Comparison of ENCODE assay signal across 1 cellular context in genomic region chr1:1678581-1679380, GRCh38.
A peak's percentile ranks its signal among the peaks of the same experiment; 100 is the strongest.
TF ChIP-seq lines count a peak whose summit lies in the region.

No MANE protein-coding gene starts in this region.

TF ChIP-seq in HepG2, 621 proteins besides CTCF, POLR2A, EP300 and RAD21 (continued from another document and continues in another):
- peak; percentile 36; the same call in 1 of the 2 replicates for TF ChIP-seq HINFP (CRISPR knock-in tag; IDR thresholded peaks at IDR 0.05; ENCODE audit: low read depth)
- TF ChIP-seq ARNTL (CRISPR knock-in tag; IDR thresholded peaks at IDR 0.05): 0 out of 2 replicates have a peak, but pooled peaks have one; percentile 27
- 0 out of 2 replicates have a peak, but pooled peaks have one; percentile 20 for TF ChIP-seq BRF2 (CRISPR knock-in tag; IDR thresholded peaks at IDR 0.05)
- peak; percentile 60; the same call in 1 of the 2 replicates for TF ChIP-seq IRF2 (CRISPR knock-in tag; IDR thresholded peaks at IDR 0.05)
- TF ChIP-seq, protein P1, sequence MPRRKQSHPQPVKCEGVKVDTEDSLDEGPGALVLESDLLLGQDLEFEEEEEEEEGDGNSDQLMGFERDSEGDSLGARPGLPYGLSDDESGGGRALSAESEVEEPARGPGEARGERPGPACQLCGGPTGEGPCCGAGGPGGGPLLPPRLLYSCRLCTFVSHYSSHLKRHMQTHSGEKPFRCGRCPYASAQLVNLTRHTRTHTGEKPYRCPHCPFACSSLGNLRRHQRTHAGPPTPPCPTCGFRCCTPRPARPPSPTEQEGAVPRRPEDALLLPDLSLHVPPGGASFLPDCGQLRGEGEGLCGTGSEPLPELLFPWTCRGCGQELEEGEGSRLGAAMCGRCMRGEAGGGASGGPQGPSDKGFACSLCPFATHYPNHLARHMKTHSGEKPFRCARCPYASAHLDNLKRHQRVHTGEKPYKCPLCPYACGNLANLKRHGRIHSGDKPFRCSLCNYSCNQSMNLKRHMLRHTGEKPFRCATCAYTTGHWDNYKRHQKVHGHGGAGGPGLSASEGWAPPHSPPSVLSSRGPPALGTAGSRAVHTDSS (CRISPR knock-in tag; conservative IDR thresholded peaks at IDR 0.05): no peak
- TF ChIP-seq ZNF839 (CRISPR knock-in tag; IDR thresholded peaks at IDR 0.05; ENCODE audit: borderline replicate concordance): no peak
- TF ChIP-seq RORA (CRISPR knock-in tag; IDR thresholded peaks at IDR 0.05): no peak
- no peak for TF ChIP-seq TCF12 (IDR thresholded peaks at IDR 0.05)
- TF ChIP-seq TCF12 (CRISPR knock-in tag; IDR thresholded peaks at IDR 0.05): peak; percentile 65; the same call in 1 of the 2 replicates
- TF ChIP-seq, protein P2, sequence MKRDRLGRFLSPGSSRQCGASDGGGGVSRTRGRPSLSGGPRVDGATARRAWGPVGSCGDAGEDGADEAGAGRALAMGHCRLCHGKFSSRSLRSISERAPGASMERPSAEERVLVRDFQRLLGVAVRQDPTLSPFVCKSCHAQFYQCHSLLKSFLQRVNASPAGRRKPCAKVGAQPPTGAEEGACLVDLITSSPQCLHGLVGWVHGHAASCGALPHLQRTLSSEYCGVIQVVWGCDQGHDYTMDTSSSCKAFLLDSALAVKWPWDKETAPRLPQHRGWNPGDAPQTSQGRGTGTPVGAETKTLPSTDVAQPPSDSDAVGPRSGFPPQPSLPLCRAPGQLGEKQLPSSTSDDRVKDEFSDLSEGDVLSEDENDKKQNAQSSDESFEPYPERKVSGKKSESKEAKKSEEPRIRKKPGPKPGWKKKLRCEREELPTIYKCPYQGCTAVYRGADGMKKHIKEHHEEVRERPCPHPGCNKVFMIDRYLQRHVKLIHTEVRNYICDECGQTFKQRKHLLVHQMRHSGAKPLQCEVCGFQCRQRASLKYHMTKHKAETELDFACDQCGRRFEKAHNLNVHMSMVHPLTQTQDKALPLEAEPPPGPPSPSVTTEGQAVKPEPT (CRISPR knock-in tag; IDR thresholded peaks at IDR 0.05; ENCODE audit: low read depth): peak; percentile 58; the same call in 1 of the 2 replicates
- no peak for TF ChIP-seq FIP1L1 (IDR thresholded peaks at IDR 0.05; ENCODE audit: borderline replicate concordance, insufficient read depth, low read depth, low read length)
- TF ChIP-seq, protein P3, sequence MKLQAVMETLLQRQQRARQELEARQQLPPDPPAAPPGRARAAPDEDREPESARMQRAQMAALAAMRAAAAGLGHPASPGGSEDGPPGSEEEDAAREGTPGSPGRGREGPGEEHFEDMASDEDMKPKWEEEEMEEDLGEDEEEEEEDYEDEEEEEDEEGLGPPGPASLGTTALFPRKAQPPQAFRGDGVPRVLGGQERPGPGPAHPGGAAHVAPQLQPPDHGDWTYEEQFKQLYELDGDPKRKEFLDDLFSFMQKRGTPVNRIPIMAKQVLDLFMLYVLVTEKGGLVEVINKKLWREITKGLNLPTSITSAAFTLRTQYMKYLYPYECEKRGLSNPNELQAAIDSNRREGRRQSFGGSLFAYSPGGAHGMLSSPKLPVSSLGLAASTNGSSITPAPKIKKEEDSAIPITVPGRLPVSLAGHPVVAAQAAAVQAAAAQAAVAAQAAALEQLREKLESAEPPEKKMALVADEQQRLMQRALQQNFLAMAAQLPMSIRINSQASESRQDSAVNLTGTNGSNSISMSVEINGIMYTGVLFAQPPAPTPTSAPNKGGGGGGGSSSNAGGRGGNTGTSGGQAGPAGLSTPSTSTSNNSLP (IDR thresholded peaks at IDR 0.05; ENCODE audit: low read depth, low read length): no peak
- no peak for TF ChIP-seq DPF2 (CRISPR knock-in tag; IDR thresholded peaks at IDR 0.05; ENCODE audit: borderline replicate concordance, low read depth)
- no peak for TF ChIP-seq SMARCC2 (IDR thresholded peaks at IDR 0.05)
- no peak for TF ChIP-seq ZNF569 (CRISPR knock-in tag; IDR thresholded peaks at IDR 0.05; ENCODE audit: borderline replicate concordance)
- no peak for TF ChIP-seq ZNF253 (CRISPR knock-in tag; IDR thresholded peaks at IDR 0.05; ENCODE audit: borderline replicate concordance)
- TF ChIP-seq, protein P4, sequence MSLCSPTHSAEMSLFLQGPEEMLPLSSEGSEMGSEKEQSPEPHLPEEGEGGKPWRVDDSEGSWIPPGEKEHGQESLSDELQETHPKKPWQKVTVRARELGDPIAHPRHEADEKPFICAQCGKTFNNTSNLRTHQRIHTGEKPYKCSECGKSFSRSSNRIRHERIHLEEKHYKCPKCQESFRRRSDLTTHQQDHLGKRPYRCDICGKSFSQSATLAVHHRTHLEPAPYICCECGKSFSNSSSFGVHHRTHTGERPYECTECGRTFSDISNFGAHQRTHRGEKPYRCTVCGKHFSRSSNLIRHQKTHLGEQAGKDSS (CRISPR knock-in tag; IDR thresholded peaks at IDR 0.05; ENCODE audit: borderline replicate concordance, low read depth): peak; percentile 24; the same call in 1 of the 2 replicates
- TF ChIP-seq ZNF746 (CRISPR knock-in tag; IDR thresholded peaks at IDR 0.05): 0 out of 2 replicates have a peak, but pooled peaks have one; percentile 41
- no peak for TF ChIP-seq ZNF749 (CRISPR knock-in tag; IDR thresholded peaks at IDR 0.05; ENCODE audit: borderline replicate concordance)
- TF ChIP-seq, protein P5, sequence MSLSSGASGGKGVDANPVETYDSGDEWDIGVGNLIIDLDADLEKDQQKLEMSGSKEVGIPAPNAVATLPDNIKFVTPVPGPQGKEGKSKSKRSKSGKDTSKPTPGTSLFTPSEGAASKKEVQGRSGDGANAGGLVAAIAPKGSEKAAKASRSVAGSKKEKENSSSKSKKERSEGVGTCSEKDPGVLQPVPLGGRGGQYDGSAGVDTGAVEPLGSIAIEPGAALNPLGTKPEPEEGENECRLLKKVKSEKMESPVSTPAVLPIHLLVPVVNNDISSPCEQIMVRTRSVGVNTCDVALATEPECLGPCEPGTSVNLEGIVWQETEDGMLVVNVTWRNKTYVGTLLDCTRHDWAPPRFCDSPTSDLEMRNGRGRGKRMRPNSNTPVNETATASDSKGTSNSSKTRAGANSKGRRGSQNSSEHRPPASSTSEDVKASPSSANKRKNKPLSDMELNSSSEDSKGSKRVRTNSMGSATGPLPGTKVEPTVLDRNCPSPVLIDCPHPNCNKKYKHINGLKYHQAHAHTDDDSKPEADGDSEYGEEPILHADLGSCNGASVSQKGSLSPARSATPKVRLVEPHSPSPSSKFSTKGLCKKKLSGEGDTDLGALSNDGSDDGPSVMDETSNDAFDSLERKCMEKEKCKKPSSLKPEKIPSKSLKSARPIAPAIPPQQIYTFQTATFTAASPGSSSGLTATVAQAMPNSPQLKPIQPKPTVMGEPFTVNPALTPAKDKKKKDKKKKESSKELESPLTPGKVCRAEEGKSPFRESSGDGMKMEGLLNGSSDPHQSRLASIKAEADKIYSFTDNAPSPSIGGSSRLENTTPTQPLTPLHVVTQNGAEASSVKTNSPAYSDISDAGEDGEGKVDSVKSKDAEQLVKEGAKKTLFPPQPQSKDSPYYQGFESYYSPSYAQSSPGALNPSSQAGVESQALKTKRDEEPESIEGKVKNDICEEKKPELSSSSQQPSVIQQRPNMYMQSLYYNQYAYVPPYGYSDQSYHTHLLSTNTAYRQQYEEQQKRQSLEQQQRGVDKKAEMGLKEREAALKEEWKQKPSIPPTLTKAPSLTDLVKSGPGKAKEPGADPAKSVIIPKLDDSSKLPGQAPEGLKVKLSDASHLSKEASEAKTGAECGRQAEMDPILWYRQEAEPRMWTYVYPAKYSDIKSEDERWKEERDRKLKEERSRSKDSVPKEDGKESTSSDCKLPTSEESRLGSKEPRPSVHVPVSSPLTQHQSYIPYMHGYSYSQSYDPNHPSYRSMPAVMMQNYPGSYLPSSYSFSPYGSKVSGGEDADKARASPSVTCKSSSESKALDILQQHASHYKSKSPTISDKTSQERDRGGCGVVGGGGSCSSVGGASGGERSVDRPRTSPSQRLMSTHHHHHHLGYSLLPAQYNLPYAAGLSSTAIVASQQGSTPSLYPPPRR (CRISPR knock-in tag; IDR thresholded peaks at IDR 0.05; ENCODE audit: borderline replicate concordance): peak; percentile 49; the same call in 1 of the 2 replicates
- TF ChIP-seq AHR (CRISPR knock-in tag; IDR thresholded peaks at IDR 0.05): 0 out of 2 replicates have a peak, but pooled peaks have one; percentile 31
- no peak for TF ChIP-seq ZNF446 (CRISPR knock-in tag; IDR thresholded peaks at IDR 0.05)
- TF ChIP-seq GABPA (IDR thresholded peaks at IDR 0.05; ENCODE audit: low read depth, low read length): no peak
- 0 out of 2 replicates have a peak, but pooled peaks have one; percentile 25 for TF ChIP-seq GABPA (CRISPR knock-in tag; IDR thresholded peaks at IDR 0.05; ENCODE audit: low read depth)
- TF ChIP-seq, protein P6, sequence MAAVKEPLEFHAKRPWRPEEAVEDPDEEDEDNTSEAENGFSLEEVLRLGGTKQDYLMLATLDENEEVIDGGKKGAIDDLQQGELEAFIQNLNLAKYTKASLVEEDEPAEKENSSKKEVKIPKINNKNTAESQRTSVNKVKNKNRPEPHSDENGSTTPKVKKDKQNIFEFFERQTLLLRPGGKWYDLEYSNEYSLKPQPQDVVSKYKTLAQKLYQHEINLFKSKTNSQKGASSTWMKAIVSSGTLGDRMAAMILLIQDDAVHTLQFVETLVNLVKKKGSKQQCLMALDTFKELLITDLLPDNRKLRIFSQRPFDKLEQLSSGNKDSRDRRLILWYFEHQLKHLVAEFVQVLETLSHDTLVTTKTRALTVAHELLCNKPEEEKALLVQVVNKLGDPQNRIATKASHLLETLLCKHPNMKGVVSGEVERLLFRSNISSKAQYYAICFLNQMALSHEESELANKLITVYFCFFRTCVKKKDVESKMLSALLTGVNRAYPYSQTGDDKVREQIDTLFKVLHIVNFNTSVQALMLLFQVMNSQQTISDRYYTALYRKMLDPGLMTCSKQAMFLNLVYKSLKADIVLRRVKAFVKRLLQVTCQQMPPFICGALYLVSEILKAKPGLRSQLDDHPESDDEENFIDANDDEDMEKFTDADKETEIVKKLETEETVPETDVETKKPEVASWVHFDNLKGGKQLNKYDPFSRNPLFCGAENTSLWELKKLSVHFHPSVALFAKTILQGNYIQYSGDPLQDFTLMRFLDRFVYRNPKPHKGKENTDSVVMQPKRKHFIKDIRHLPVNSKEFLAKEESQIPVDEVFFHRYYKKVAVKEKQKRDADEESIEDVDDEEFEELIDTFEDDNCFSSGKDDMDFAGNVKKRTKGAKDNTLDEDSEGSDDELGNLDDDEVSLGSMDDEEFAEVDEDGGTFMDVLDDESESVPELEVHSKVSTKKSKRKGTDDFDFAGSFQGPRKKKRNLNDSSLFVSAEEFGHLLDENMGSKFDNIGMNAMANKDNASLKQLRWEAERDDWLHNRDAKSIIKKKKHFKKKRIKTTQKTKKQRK (IDR thresholded peaks at IDR 0.05; ENCODE audit: low read length): no peak
- no peak for TF ChIP-seq GTF2F1 (IDR thresholded peaks at IDR 0.05; ENCODE audit: low read length)
- peak; percentile 95 for TF ChIP-seq XRCC5 (optimal IDR thresholded peaks at IDR 0.05; ENCODE audit: low read length)
- TF ChIP-seq ZBTB20 (CRISPR knock-in tag; IDR thresholded peaks at IDR 0.05; ENCODE audit: borderline replicate concordance, low read depth): no peak
- TF ChIP-seq FOXA3 (CRISPR knock-in tag; IDR thresholded peaks at IDR 0.05): peak; percentile 23; the same call in 1 of the 2 replicates
- TF ChIP-seq ZNF644 (CRISPR knock-in tag; IDR thresholded peaks at IDR 0.05; ENCODE audit: low read depth): no peak
- TF ChIP-seq, protein P7, sequence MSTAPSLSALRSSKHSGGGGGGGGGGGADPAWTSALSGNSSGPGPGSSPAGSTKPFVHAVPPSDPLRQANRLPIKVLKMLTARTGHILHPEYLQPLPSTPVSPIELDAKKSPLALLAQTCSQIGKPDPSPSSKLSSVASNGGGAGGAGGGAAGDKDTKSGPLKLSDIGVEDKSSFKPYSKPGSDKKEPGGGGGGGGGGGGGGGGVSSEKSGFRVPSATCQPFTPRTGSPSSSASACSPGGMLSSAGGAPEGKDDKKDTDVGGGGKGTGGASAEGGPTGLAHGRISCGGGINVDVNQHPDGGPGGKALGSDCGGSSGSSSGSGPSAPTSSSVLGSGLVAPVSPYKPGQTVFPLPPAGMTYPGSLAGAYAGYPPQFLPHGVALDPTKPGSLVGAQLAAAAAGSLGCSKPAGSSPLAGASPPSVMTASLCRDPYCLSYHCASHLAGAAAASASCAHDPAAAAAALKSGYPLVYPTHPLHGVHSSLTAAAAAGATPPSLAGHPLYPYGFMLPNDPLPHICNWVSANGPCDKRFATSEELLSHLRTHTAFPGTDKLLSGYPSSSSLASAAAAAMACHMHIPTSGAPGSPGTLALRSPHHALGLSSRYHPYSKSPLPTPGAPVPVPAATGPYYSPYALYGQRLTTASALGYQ (CRISPR knock-in tag; IDR thresholded peaks at IDR 0.05): no peak
- peak; percentile 75; the same call in 1 of the 2 replicates for TF ChIP-seq ZNF788 (CRISPR knock-in tag; IDR thresholded peaks at IDR 0.05; ENCODE audit: borderline replicate concordance)
- TF ChIP-seq, protein P8, sequence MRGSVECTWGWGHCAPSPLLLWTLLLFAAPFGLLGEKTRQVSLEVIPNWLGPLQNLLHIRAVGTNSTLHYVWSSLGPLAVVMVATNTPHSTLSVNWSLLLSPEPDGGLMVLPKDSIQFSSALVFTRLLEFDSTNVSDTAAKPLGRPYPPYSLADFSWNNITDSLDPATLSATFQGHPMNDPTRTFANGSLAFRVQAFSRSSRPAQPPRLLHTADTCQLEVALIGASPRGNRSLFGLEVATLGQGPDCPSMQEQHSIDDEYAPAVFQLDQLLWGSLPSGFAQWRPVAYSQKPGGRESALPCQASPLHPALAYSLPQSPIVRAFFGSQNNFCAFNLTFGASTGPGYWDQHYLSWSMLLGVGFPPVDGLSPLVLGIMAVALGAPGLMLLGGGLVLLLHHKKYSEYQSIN (CRISPR knock-in tag; IDR thresholded peaks at IDR 0.05; ENCODE audit: borderline replicate concordance): no peak
- no peak for TF ChIP-seq PAX8 (CRISPR knock-in tag; IDR thresholded peaks at IDR 0.05; ENCODE audit: borderline replicate concordance)
- TF ChIP-seq ZNF597 (CRISPR knock-in tag; IDR thresholded peaks at IDR 0.05): no peak
- TF ChIP-seq TBX3 (IDR thresholded peaks at IDR 0.05; ENCODE audit: borderline replicate concordance): no peak
